In genomic region chr7:98753176-98753575, GRCh38 we compare ENCODE assay signal across 1 cellular context.
TF ChIP-seq lines count a peak whose summit lies in the region.

No MANE protein-coding gene starts in this region.

TF ChIP-seq in K562, 482 proteins besides CTCF, POLR2A, EP300 and RAD21 (continued from another document):
- TF ChIP-seq E2F4 (CRISPR knock-in tag; IDR thresholded peaks at IDR 0.05; ENCODE audit: low read depth), result no peak
- TF ChIP-seq NFXL1 (CRISPR knock-in tag; IDR thresholded peaks at IDR 0.05), result no peak
- TF ChIP-seq KAT8 (IDR thresholded peaks at IDR 0.05; ENCODE audit: low read depth), result no peak
- no peak for TF ChIP-seq KLF6 (CRISPR knock-in tag; IDR thresholded peaks at IDR 0.05; ENCODE audit: borderline replicate concordance)
- no peak for TF ChIP-seq GATAD2B (IDR thresholded peaks at IDR 0.05; ENCODE audit: borderline replicate concordance)
- no peak for TF ChIP-seq HMG20B (CRISPR knock-in tag; IDR thresholded peaks at IDR 0.05)
- TF ChIP-seq ETV1 (tag; conservative IDR thresholded peaks at IDR 0.05; ENCODE audit: low read depth), result no peak
- TF ChIP-seq ZNF699 (CRISPR knock-in tag; IDR thresholded peaks at IDR 0.05; ENCODE audit: insufficient replicate concordance), result no peak
- TF ChIP-seq FOXM1 (IDR thresholded peaks at IDR 0.05; ENCODE audit: low read depth), result no peak
- no peak for TF ChIP-seq FOXM1 (CRISPR knock-in tag; IDR thresholded peaks at IDR 0.05; ENCODE audit: low read depth)
- no peak for TF ChIP-seq ELF1 (tag; IDR thresholded peaks at IDR 0.05)
